In the genomic region with DNA sequence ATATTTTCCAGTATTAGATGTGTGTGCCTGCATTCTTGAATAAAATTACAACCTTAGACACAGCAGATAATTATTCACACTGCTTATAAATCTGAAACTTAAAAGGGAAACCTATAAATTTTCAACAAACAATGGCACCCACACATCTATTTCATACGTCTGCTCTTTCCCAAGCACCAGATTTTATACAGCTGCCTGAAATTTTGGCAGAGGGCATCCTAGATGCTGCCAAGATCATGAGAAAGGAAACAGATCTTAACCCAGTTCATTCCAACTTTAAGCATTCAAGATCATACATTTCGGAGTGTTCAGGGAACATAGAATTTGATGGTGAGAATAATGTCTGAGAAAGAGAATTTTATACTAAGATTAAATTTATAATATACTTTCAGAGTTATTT, we compare ENCODE assay signal across 23 cellular contexts. TPM values are rescaled to one million over a fixed set of nuclear protein-coding genes. Genes with fewer than 3 reads are reported as not detected.
"Had no signal": no experiment of that assay in that cellular context is flagged by ENCODE, and none has a peak within 500 bp of the region (broad histone marks: within the 10 kb centered on the region; RNA-seq: fewer than 3 reads in every experiment).

No MANE protein-coding gene starts in this region.

- H3K4me1 ChIP-seq: gastrocnemius medialis had no signal

- DNase-seq: activated CD4-positive, alpha-beta T cell treated with anti-CD3 and anti-CD28 coated beads for 4 hours; activated CD4-positive, alpha-beta T cell treated with anti-CD3 and anti-CD28 coated beads, Interleukin-2, amount 50 U/mL, for 48 hours; activated CD4-positive, CD25-positive, alpha-beta regulatory T cell; activated naive CD4-positive, alpha-beta T cell treated with anti-CD3 and anti-CD28 coated beads for 36 hours; activated naive CD8-positive, alpha-beta T cell treated with anti-CD3 and anti-CD28 coated beads, Interleukin-2, amount 10 ng/mL, durations not matched to agents 7 days and 5 days; activated T-cell treated with anti-CD3 and anti-CD28 coated beads, Interleukin-2, amount 50 U/mL, for 48 hours; amniotic stem cell; cerebellar nuclear complex; cortex of kidney; endodermal cell; gastrocnemius medialis; hippocampal formation; kidney glomerular epithelial cell; left lung; natural killer cell; ovary; right cardiac atrium; stimulated activated CD4-positive, alpha-beta T cell treated with anti-CD3 and anti-CD28 coated beads, Interleukin-1b, Interleukin-23, amount 100 ng/mL, for 48 hours; substantia nigra; T1000 had no signal

- ATAC-seq: gastrocnemius medialis, left lung, natural killer cell, right cardiac atrium had no signal

- H3K27me3 ChIP-seq: gastrocnemius medialis, left lung, ovary, tibial nerve had no signal

- H3K36me3 ChIP-seq: gastrocnemius medialis, left lung, ovary, tibial nerve had no signal

- H3K9me3 ChIP-seq: gastrocnemius medialis, left lung, ovary, tibial nerve had no signal

- H3K27ac ChIP-seq: epithelial cell of prostate, gastrocnemius medialis, left lung, ovary, tibial nerve had no signal

- H3K4me3 ChIP-seq: gastrocnemius medialis, left lung, ovary, skin epidermis, tibial nerve had no signal

RNA-seq across cellular contexts. Expression of a gene that starts 53.1 kb away (rescaled TPM):
- total RNA-seq: activated naive CD8-positive, alpha-beta T cell treated with anti-CD3 and anti-CD28 coated beads, Interleukin-2, amount 10 ng/mL, durations not matched to agents 7 days and 5 days; natural killer cell had no signal
